10 cellular contexts compared by ENCODE assay signal in the genomic region with DNA sequence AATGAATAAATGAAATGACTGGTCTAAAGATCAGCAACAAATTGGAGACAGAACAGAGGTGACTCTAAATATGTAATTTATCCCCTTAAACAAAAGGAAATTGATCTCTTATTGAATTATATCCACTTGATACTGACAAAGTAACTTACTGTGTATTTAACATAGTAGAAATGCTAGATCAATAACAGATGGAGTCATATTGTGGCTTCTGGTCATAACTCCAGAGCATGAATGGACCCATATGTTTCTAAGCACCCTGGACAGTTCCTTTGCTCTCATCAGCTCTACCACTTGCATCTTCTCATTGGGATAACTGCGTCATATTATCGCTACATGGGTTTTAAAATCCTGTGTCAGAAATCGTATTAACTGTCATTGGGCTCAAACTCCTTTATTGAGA.
DNase-seq lines count a peak whose midpoint lies in the region; ATAC-seq and TF ChIP-seq lines count a peak whose summit lies in the region.
"Had no signal": no experiment of that assay in that cellular context is flagged by ENCODE, and none has a peak within 500 bp of the region (broad histone marks: within the 10 kb centered on the region; RNA-seq: fewer than 3 reads in every experiment).

No MANE protein-coding gene starts in this region.

- TF ChIP-seq CTCF in mesothelial cell of epicardium (IDR thresholded peaks at IDR 0.05; ENCODE audit: unreplicated experiment): no peak

- peak overlapping the region in 1 of 3 donors; percentile 58 for H3K27ac Mint-ChIP-seq in CD4-positive, CD25-positive, alpha-beta regulatory T cell
- H3K27ac Mint-ChIP-seq in activated naive CD8-positive, alpha-beta T cell treated with anti-CD3 and anti-CD28 coated beads, Interleukin-2, amount 50 U/mL, for 24 hours: peak overlapping the region; percentile 16
- no peak overlapping the region for H3K27ac Mint-ChIP-seq in mesothelial cell of epicardium
- H3K27ac Mint-ChIP-seq: endodermal cell had no signal

- no peak for ATAC-seq in CD4-positive, CD25-positive, alpha-beta regulatory T cell (ENCODE audit: low read depth in 2 of 2)
- no peak for ATAC-seq in activated naive CD8-positive, alpha-beta T cell treated with anti-CD3 and anti-CD28 coated beads, Interleukin-2, amount 50 U/mL, for 24 hours

- H3K27ac ChIP-seq in CD4-positive, CD25-positive, alpha-beta regulatory T cell (ENCODE audit: insufficient read depth, low read length, poor library complexity, severe bottlenecking): no peak overlapping the region

- H3K36me3 Mint-ChIP-seq in CD4-positive, CD25-positive, alpha-beta regulatory T cell: peaks cover 6% of the 10 kb centered on the region
- no peaks in the 10 kb centered on the region for H3K36me3 Mint-ChIP-seq in activated naive CD8-positive, alpha-beta T cell treated with anti-CD3 and anti-CD28 coated beads, Interleukin-2, amount 50 U/mL, for 24 hours (ENCODE audit: low read depth)
- no peaks in the 10 kb centered on the region for H3K36me3 Mint-ChIP-seq in mesothelial cell of epicardium

- H3K4me1 ChIP-seq in CD4-positive, CD25-positive, alpha-beta regulatory T cell (ENCODE audit: control insufficient read depth, insufficient read depth, low read length, poor library complexity, severe bottlenecking): no peaks in the 10 kb centered on the region

- H3K9me3 Mint-ChIP-seq in CD4-positive, CD25-positive, alpha-beta regulatory T cell: peaks cover 0 to 4% (median 0%) of the 10 kb centered on the region in 7 donors
- peaks cover 5% of the 10 kb centered on the region for H3K9me3 Mint-ChIP-seq in activated naive CD8-positive, alpha-beta T cell treated with anti-CD3 and anti-CD28 coated beads, Interleukin-2, amount 50 U/mL, for 24 hours
- no peaks in the 10 kb centered on the region for H3K9me3 Mint-ChIP-seq in mesothelial cell of epicardium
- H3K9me3 Mint-ChIP-seq: endodermal cell, naive B cell had no signal

- H3K4me3 ChIP-seq in CD4-positive, CD25-positive, alpha-beta regulatory T cell (ENCODE audit: low read depth, low read length): no peak overlapping the region

- H3K27me3 Mint-ChIP-seq in CD4-positive, CD25-positive, alpha-beta regulatory T cell: no peaks in the 10 kb centered on the region
- H3K27me3 Mint-ChIP-seq in activated naive CD8-positive, alpha-beta T cell treated with anti-CD3 and anti-CD28 coated beads, Interleukin-2, amount 50 U/mL, for 24 hours: no peaks in the 10 kb centered on the region
- H3K27me3 Mint-ChIP-seq in mesothelial cell of epicardium (ENCODE audit: low read depth): peaks cover 17% of the 10 kb centered on the region

- H3K4me1 Mint-ChIP-seq in CD4-positive, CD25-positive, alpha-beta regulatory T cell: peaks cover 11 to 27% (median 23%) of the 10 kb centered on the region in 4 donors
- H3K4me1 Mint-ChIP-seq in activated naive CD8-positive, alpha-beta T cell treated with anti-CD3 and anti-CD28 coated beads, Interleukin-2, amount 50 U/mL, for 24 hours: peaks cover 8% of the 10 kb centered on the region
- no peaks in the 10 kb centered on the region for H3K4me1 Mint-ChIP-seq in mesothelial cell of epicardium
- H3K4me1 Mint-ChIP-seq: endodermal cell had no signal

- H3K27me3 ChIP-seq in CD4-positive, CD25-positive, alpha-beta regulatory T cell (ENCODE audit: control insufficient read depth, insufficient read depth, low read length): no peaks in the 10 kb centered on the region

- no peaks in the 10 kb centered on the region for H3K9me3 ChIP-seq in CD4-positive, CD25-positive, alpha-beta regulatory T cell (ENCODE audit: control insufficient read depth in 2 of 2, low read length in 2 of 2)

- H3K4me3 Mint-ChIP-seq in CD4-positive, CD25-positive, alpha-beta regulatory T cell: no peak overlapping the region
- H3K4me3 Mint-ChIP-seq in activated naive CD8-positive, alpha-beta T cell treated with anti-CD3 and anti-CD28 coated beads, Interleukin-2, amount 50 U/mL, for 24 hours: no peak overlapping the region
- H3K4me3 Mint-ChIP-seq in mesothelial cell of epicardium: no peak overlapping the region
- H3K4me3 Mint-ChIP-seq: endodermal cell, naive B cell had no signal

- DNase-seq in CD4-positive, CD25-positive, alpha-beta regulatory T cell: peak in 2 of 3 donors; percentile 36 to 48
- DNase-seq in HT1080 (ENCODE audit: low read depth) (peak; percentile 32), iPS-NIHi7 (ENCODE audit: extremely low spot score) (peak; percentile 34), NCI-H510A (lab: John Stamatoyannopoulos, UW) (no peak), AML-193 (lab: John Stamatoyannopoulos, UW) (no peak), NCI-H446 treated with DMSO at 0.1 percent for 48 hours (lab: John Stamatoyannopoulos, UW) (no peak), mesothelial cell of epicardium (ENCODE audit: low spot score in 2 of 2, unreplicated experiment in 2 of 2) (no peak)
- no peak for DNase-seq in activated naive CD8-positive, alpha-beta T cell treated with anti-CD3 and anti-CD28 coated beads, Interleukin-2, amount 50 U/mL, for 24 hours
- DNase-seq: endodermal cell, naive B cell had no signal

- no peaks in the 10 kb centered on the region for H3K36me3 ChIP-seq in CD4-positive, CD25-positive, alpha-beta regulatory T cell (ENCODE audit: control insufficient read depth, insufficient read depth, low read length)

Comparison
In these comparisons a context has a peak if more than half of its experiments do, and no peak if none do; other contexts are left out.
1. DNase-seq: peak in CD4-positive, CD25-positive, alpha-beta regulatory T cell (2 of 3), HT1080 (single experiment) and iPS-NIHi7 (single experiment); none in activated naive CD8-positive, alpha-beta T cell treated with anti-CD3 and anti-CD28 coated beads, Interleukin-2, amount 50 U/mL, for 24 hours (single experiment), NCI-H510A (single experiment), AML-193 (0 of 2), NCI-H446 treated with DMSO at 0.1 percent for 48 hours (single experiment) and mesothelial cell of epicardium (0 of 2).